Comparison of ENCODE assay signal across 23 cellular contexts in the genomic region with DNA sequence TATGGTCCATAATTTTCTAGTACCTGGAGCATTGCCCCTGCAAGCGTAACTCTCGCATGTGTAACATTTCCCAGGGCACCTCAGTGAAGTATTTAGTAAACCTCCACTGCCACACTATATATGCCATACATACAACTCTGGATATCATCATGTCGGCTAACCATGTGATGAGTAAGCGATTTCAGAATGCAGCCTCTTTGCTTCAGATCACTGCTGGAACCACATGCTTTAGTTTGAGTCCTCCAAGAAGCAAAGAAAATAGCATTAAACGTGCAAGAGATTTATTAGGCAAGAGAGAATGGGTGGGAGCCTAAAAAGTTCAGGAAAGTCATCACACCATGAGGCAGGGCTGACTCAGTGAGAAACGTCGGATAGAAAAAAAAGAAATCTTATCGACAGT.
"Had no signal": no experiment of that assay in that cellular context is flagged by ENCODE, and none has a peak within 500 bp of the region (broad histone marks: within the 10 kb centered on the region; RNA-seq: fewer than 3 reads in every experiment).

No MANE protein-coding gene starts in this region.

- H3K27ac ChIP-seq: coronary artery, esophagus muscularis mucosa, gastrocnemius medialis, left lung, ovary, psoas muscle, skin epidermis, thoracic aorta, tibial nerve, upper lobe of left lung had no signal

- H3K27ac Mint-ChIP-seq: natural killer cell; stimulated activated naive B cell treated with anti-CD40 and anti-IgM and Interleukin-4, amounts not matched to agents 10 μg/mL and 1 μg/mL and 100 μg/mL, for 72 hours; stimulated activated naive CD8-positive, alpha-beta T cell treated with anti-CD3 and anti-CD28 coated beads, Interleukin-15, Interleukin-2, amounts not matched to agents 100 ng/mL and 50 ng/mL, for 24 hours had no signal

- H3K4me3 Mint-ChIP-seq: natural killer cell; stimulated activated naive B cell treated with anti-CD40 and anti-IgM and Interleukin-4, amounts not matched to agents 10 μg/mL and 1 μg/mL and 100 μg/mL, for 72 hours; stimulated activated naive CD8-positive, alpha-beta T cell treated with anti-CD3 and anti-CD28 coated beads, Interleukin-15, Interleukin-2, amounts not matched to agents 100 ng/mL and 50 ng/mL, for 24 hours had no signal

- DNase-seq: dermis blood vessel endothelial cell; effector memory CD4-positive, alpha-beta T cell; foreskin fibroblast; gastrocnemius medialis; head of caudate nucleus; left cardiac atrium; natural killer cell; occipital lobe; ovary; posterior cingulate gyrus; psoas muscle; right cardiac atrium; stimulated activated CD4-positive, alpha-beta T cell treated with anti-CD3 and anti-CD28 coated beads, Interleukin-15, amount 100 ng/mL, for 24 hours; stimulated activated CD4-positive, alpha-beta T cell treated with anti-CD3 and anti-CD28 coated beads, Interleukin-2, amount 100 ng/mL, for 48 hours; stimulated activated naive B cell treated with anti-CD40 and anti-IgM and Interleukin-4, amounts not matched to agents 10 μg/mL and 1 μg/mL and 100 μg/mL, for 72 hours had no signal

- H3K27me3 Mint-ChIP-seq: stimulated activated naive B cell treated with anti-CD40 and anti-IgM and Interleukin-4, amounts not matched to agents 10 μg/mL and 1 μg/mL and 100 μg/mL, for 72 hours; stimulated activated naive CD8-positive, alpha-beta T cell treated with anti-CD3 and anti-CD28 coated beads, Interleukin-15, Interleukin-2, amounts not matched to agents 100 ng/mL and 50 ng/mL, for 24 hours had no signal

- H3K4me3 ChIP-seq: coronary artery, esophagus muscularis mucosa, gastrocnemius medialis, left lung, ovary, psoas muscle, skin epidermis, thoracic aorta, tibial nerve, upper lobe of left lung had no signal

- H3K9me3 ChIP-seq: esophagus muscularis mucosa, gastrocnemius medialis, left lung, ovary, psoas muscle, thoracic aorta, tibial nerve, upper lobe of left lung had no signal

- H3K4me1 ChIP-seq: esophagus muscularis mucosa, gastrocnemius medialis, left lung, psoas muscle, tibial nerve, upper lobe of left lung had no signal

- H3K36me3 ChIP-seq: esophagus muscularis mucosa, gastrocnemius medialis, left lung, ovary, thoracic aorta, tibial nerve, upper lobe of left lung had no signal

- H3K4me1 Mint-ChIP-seq: natural killer cell; stimulated activated naive B cell treated with anti-CD40 and anti-IgM and Interleukin-4, amounts not matched to agents 10 μg/mL and 1 μg/mL and 100 μg/mL, for 72 hours had no signal

- H3K36me3 Mint-ChIP-seq: stimulated activated naive B cell treated with anti-CD40 and anti-IgM and Interleukin-4, amounts not matched to agents 10 μg/mL and 1 μg/mL and 100 μg/mL, for 72 hours had no signal

- ATAC-seq: gastrocnemius medialis; left cardiac atrium; left lung; natural killer cell; psoas muscle; right cardiac atrium; stimulated activated naive B cell treated with anti-CD40 and anti-IgM and Interleukin-4, amounts not matched to agents 10 μg/mL and 1 μg/mL and 100 μg/mL, for 72 hours had no signal

- H3K27me3 ChIP-seq: esophagus muscularis mucosa, gastrocnemius medialis, left lung, ovary, tibial nerve, upper lobe of left lung had no signal
